In genomic region chr14:63388766-63389431, GRCh38 we compare ENCODE assay signal across 8 cellular contexts.
DNase-seq lines count a peak whose midpoint lies in the region; TF ChIP-seq lines count a peak whose summit lies in the region.

No MANE protein-coding gene starts in this region.

- intact Hi-C loops in lower leg skin (cut with DNase I; ENCODE audit: low total_unique reads), result no loop called here

- CTCF ChIA-PET in HEK293T (lab: Yijun Ruan, JAX), result interaction anchor here (0.6 to 1.8 kb wide), 7 partner anchors 46 to 381 kb away, joined by 3 to 10 read pairs (median 3); no protein-coding TSS in a partner anchor

- no peak for TF ChIP-seq POLR2A in lower leg skin (IDR thresholded peaks at IDR 0.05)

- DNase-seq in DMS 273 (lab: John Stamatoyannopoulos, UW; ENCODE audit: unreplicated experiment) (peak; percentile 71), DMS 273 treated with DMSO at 0.1 percent for 48 hours (lab: John Stamatoyannopoulos, UW) (no peak), HEK293T (ENCODE audit: extremely low spot score) (peak; percentile 67), NCI-H146 treated with DMSO at 0.1 percent for 48 hours (lab: John Stamatoyannopoulos, UW; ENCODE audit: unreplicated experiment) (peak; percentile 1), choroid plexus epithelial cell (ENCODE audit: low read depth) (peak; percentile 81), lower leg skin (ENCODE audit: low spot score in 2 of 2) (peak; percentile 32 to 87)
- peak; percentile 54 for DNase-seq in activated CD4-positive, CD25-positive, alpha-beta regulatory T cell treated with anti-CD3 and anti-CD28 coated beads, Interleukin-2, amount 50 U/mL, for 72 hours
- DNase-seq in stimulated activated CD8-positive, alpha-beta memory T cell treated with anti-CD3 and anti-CD28 coated beads, Interleukin-15, amount 100 ng/mL, for 1 hour (ENCODE audit: low read depth), result peak; percentile 18

- H3K4me3 ChIP-seq in choroid plexus epithelial cell (ENCODE audit: low read depth, low read length), result no peak overlapping the region
- no peak overlapping the region for H3K4me3 ChIP-seq in lower leg skin (ENCODE audit: low read depth, poor library complexity, severe bottlenecking)

- TF ChIP-seq CTCF in choroid plexus epithelial cell (conservative IDR thresholded peaks at IDR 0.05; ENCODE audit: low read depth, low read length) (peak; percentile 96), lower leg skin (IDR thresholded peaks at IDR 0.05) (no peak)

- 56 to 59% methylated on average over 8 of the region's 8 CpGs for WGBS in lower leg skin, 2 donors

- POLR2A ChIA-PET in HEK293T (lab: Yijun Ruan, JAX), result interaction anchor here (1.3 to 1.6 kb wide), 2 partner anchors 155 to 253 kb away, joined by 5 to 8 read pairs; partner anchors contain the start of genes PPP2R5E and WDR89

TF ChIP-seq in HEK293T, 16 proteins besides CTCF, POLR2A, EP300 and RAD21:
- TF ChIP-seq TARDBP (IDR thresholded peaks at IDR 0.05) (no peak), PKNOX1 (IDR thresholded peaks at IDR 0.05) (no peak), LEF1 (IDR thresholded peaks at IDR 0.05; ENCODE audit: borderline replicate concordance) (no peak), FOXM1 (IDR thresholded peaks at IDR 0.05; ENCODE audit: borderline replicate concordance) (no peak), BHLHE40 (IDR thresholded peaks at IDR 0.05; ENCODE audit: borderline replicate concordance) (no peak), SUZ12 (IDR thresholded peaks at IDR 0.05) (no peak), HDGF (IDR thresholded peaks at IDR 0.05; ENCODE audit: borderline replicate concordance) (no peak), ZNF384 (IDR thresholded peaks at IDR 0.05) (no peak), ELF4 (IDR thresholded peaks at IDR 0.05) (no peak), SP1 (IDR thresholded peaks at IDR 0.05) (no peak)
